2 cellular contexts compared by ENCODE assay signal in the genomic region with DNA sequence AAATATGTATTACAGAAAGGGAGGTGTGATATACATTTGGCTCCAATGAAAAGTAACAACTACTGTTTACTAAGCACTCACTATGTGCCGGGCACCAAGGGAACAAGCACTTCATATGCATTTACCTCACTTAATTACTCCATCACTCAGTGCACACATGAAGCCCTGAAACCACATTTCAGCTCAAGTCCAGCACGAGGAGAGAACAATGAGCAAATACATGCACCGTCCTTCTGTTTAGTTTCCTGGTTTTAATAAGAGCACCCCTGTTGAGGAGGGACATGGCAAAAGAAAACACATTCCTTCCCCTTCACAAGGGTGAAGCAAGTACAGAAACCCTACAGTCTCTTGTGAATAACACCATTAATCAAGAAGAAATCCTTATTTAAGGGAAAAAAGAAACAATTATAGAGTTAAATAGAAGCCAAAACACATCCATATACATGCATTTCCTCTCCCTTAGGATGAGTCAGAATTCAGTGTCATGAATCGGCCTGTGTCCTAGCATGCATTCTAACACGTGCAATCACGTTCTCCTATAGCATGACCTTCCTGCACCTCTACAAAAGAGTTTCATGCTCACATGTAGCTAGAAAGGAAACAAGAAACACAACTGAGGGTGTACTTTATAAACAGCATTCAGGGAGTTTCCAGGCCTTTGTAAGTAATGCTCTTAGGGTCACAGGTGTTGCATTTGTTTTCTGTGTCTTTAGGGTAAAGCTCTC.
TF ChIP-seq lines count a peak whose summit lies in the region.

No MANE protein-coding gene starts in this region.

TF ChIP-seq in SK-N-SH treated with all-trans-retinoic acid at 6 μM for 48 hours, 23 proteins besides CTCF, POLR2A, EP300 and RAD21 (continued from another document):
- TF ChIP-seq, protein P1, sequence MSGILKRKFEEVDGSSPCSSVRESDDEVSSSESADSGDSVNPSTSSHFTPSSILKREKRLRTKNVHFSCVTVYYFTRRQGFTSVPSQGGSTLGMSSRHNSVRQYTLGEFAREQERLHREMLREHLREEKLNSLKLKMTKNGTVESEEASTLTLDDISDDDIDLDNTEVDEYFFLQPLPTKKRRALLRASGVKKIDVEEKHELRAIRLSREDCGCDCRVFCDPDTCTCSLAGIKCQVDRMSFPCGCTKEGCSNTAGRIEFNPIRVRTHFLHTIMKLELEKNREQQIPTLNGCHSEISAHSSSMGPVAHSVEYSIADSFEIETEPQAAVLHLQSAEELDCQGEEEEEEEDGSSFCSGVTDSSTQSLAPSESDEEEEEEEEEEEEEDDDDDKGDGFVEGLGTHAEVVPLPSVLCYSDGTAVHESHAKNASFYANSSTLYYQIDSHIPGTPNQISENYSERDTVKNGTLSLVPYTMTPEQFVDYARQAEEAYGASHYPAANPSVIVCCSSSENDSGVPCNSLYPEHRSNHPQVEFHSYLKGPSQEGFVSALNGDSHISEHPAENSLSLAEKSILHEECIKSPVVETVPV (CRISPR knock-in tag; IDR thresholded peaks at IDR 0.05) = no peak
- TF ChIP-seq ZNF70 (CRISPR knock-in tag; IDR thresholded peaks at IDR 0.05) = no peak
- TF ChIP-seq CSDC2 (CRISPR knock-in tag; IDR thresholded peaks at IDR 0.05) = no peak
- no peak for TF ChIP-seq ARNTL (CRISPR knock-in tag; IDR thresholded peaks at IDR 0.05; ENCODE audit: borderline replicate concordance, low read depth)
- no peak for TF ChIP-seq SNAI2 (CRISPR knock-in tag; IDR thresholded peaks at IDR 0.05)

TF ChIP-seq in SK-N-SH, 30 proteins besides CTCF, POLR2A, EP300 and RAD21 (continued from another document):
- TF ChIP-seq, protein P2, sequence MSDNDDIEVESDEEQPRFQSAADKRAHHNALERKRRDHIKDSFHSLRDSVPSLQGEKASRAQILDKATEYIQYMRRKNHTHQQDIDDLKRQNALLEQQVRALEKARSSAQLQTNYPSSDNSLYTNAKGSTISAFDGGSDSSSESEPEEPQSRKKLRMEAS (IDR thresholded peaks at IDR 0.05; ENCODE audit: low read depth) = no peak
- TF ChIP-seq, protein P3, sequence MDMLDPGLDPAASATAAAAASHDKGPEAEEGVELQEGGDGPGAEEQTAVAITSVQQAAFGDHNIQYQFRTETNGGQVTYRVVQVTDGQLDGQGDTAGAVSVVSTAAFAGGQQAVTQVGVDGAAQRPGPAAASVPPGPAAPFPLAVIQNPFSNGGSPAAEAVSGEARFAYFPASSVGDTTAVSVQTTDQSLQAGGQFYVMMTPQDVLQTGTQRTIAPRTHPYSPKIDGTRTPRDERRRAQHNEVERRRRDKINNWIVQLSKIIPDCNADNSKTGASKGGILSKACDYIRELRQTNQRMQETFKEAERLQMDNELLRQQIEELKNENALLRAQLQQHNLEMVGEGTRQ (IDR thresholded peaks at IDR 0.05; ENCODE audit: borderline replicate concordance, low read depth, low read length) = no peak
- TF ChIP-seq, protein P4, sequence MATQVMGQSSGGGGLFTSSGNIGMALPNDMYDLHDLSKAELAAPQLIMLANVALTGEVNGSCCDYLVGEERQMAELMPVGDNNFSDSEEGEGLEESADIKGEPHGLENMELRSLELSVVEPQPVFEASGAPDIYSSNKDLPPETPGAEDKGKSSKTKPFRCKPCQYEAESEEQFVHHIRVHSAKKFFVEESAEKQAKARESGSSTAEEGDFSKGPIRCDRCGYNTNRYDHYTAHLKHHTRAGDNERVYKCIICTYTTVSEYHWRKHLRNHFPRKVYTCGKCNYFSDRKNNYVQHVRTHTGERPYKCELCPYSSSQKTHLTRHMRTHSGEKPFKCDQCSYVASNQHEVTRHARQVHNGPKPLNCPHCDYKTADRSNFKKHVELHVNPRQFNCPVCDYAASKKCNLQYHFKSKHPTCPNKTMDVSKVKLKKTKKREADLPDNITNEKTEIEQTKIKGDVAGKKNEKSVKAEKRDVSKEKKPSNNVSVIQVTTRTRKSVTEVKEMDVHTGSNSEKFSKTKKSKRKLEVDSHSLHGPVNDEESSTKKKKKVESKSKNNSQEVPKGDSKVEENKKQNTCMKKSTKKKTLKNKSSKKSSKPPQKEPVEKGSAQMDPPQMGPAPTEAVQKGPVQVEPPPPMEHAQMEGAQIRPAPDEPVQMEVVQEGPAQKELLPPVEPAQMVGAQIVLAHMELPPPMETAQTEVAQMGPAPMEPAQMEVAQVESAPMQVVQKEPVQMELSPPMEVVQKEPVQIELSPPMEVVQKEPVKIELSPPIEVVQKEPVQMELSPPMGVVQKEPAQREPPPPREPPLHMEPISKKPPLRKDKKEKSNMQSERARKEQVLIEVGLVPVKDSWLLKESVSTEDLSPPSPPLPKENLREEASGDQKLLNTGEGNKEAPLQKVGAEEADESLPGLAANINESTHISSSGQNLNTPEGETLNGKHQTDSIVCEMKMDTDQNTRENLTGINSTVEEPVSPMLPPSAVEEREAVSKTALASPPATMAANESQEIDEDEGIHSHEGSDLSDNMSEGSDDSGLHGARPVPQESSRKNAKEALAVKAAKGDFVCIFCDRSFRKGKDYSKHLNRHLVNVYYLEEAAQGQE (IDR thresholded peaks at IDR 0.05; ENCODE audit: low read depth, low read length) = no peak
- TF ChIP-seq NFIC (IDR thresholded peaks at IDR 0.05; ENCODE audit: borderline replicate concordance) = no peak
